ENCODE assay signal across 2 cellular contexts in genomic region chr19:1001538-1002166, GRCh38.
TF ChIP-seq lines count a peak whose summit lies in the region.

No MANE protein-coding gene starts in this region.

TF ChIP-seq in HEK293, 187 proteins besides CTCF, POLR2A, EP300 and RAD21 (continued from another document and continues in another):
- TF ChIP-seq, protein P1, sequence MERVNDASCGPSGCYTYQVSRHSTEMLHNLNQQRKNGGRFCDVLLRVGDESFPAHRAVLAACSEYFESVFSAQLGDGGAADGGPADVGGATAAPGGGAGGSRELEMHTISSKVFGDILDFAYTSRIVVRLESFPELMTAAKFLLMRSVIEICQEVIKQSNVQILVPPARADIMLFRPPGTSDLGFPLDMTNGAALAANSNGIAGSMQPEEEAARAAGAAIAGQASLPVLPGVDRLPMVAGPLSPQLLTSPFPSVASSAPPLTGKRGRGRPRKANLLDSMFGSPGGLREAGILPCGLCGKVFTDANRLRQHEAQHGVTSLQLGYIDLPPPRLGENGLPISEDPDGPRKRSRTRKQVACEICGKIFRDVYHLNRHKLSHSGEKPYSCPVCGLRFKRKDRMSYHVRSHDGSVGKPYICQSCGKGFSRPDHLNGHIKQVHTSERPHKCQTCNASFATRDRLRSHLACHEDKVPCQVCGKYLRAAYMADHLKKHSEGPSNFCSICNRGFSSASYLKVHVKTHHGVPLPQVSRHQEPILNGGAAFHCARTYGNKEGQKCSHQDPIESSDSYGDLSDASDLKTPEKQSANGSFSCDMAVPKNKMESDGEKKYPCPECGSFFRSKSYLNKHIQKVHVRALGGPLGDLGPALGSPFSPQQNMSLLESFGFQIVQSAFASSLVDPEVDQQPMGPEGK (tag by site-specific recombination; IDR thresholded peaks at IDR 0.05) = peak; percentile 99
- TF ChIP-seq ZNF580 (tag by site-specific recombination; IDR thresholded peaks at IDR 0.05) = no peak
- no peak for TF ChIP-seq OVOL3 (tag by site-specific recombination; IDR thresholded peaks at IDR 0.05)
- TF ChIP-seq SALL2 (tag by site-specific recombination; IDR thresholded peaks at IDR 0.05; ENCODE audit: borderline replicate concordance) = no peak
- TF ChIP-seq ZBTB48 (tag by site-specific recombination; IDR thresholded peaks at IDR 0.05) = peak; percentile 91
- no peak for TF ChIP-seq ZNF791 (tag by site-specific recombination; IDR thresholded peaks at IDR 0.05)
- no peak for TF ChIP-seq ZNF114 (tag by site-specific recombination; IDR thresholded peaks at IDR 0.05)
- peak; percentile 91 for TF ChIP-seq GLIS1 (tag by site-specific recombination; IDR thresholded peaks at IDR 0.05)
- TF ChIP-seq EGR2 (tag by site-specific recombination; IDR thresholded peaks at IDR 0.05; ENCODE audit: low read depth) = 0 out of 2 replicates have a peak, but pooled peaks have one; percentile 14
- no peak for TF ChIP-seq ZNF473 (tag by site-specific recombination; IDR thresholded peaks at IDR 0.05)
- peak; percentile 90 for TF ChIP-seq GLIS2 (tag by site-specific recombination; IDR thresholded peaks at IDR 0.05)
- TF ChIP-seq YY2 (tag by site-specific recombination; IDR thresholded peaks at IDR 0.05) = no peak
- TF ChIP-seq ZNF660 (tag by site-specific recombination; IDR thresholded peaks at IDR 0.05) = peak; percentile 59
- no peak for TF ChIP-seq MZF1 (tag by site-specific recombination; IDR thresholded peaks at IDR 0.05; ENCODE audit: borderline replicate concordance)
- no peak for TF ChIP-seq HOXD13 (CRISPR knock-in tag; IDR thresholded peaks at IDR 0.05; ENCODE audit: borderline replicate concordance)
- TF ChIP-seq, protein P2, sequence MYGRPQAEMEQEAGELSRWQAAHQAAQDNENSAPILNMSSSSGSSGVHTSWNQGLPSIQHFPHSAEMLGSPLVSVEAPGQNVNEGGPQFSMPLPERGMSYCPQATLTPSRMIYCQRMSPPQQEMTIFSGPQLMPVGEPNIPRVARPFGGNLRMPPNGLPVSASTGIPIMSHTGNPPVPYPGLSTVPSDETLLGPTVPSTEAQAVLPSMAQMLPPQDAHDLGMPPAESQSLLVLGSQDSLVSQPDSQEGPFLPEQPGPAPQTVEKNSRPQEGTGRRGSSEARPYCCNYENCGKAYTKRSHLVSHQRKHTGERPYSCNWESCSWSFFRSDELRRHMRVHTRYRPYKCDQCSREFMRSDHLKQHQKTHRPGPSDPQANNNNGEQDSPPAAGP (tag by site-specific recombination; IDR thresholded peaks at IDR 0.05) = peak; percentile 65
- TF ChIP-seq ZNF148 (tag by site-specific recombination; IDR thresholded peaks at IDR 0.05; ENCODE audit: borderline replicate concordance) = no peak
- TF ChIP-seq ZBTB1 (tag by site-specific recombination; IDR thresholded peaks at IDR 0.05) = no peak
- 0 out of 2 replicates have a peak, but pooled peaks have one; percentile 43 for TF ChIP-seq ZNF391 (tag by site-specific recombination; IDR thresholded peaks at IDR 0.05; ENCODE audit: borderline replicate concordance, low read depth)
- TF ChIP-seq ZNF747 (tag by site-specific recombination; IDR thresholded peaks at IDR 0.05) = no peak
- TF ChIP-seq ZNF544 (tag by site-specific recombination; IDR thresholded peaks at IDR 0.05) = no peak
- no peak for TF ChIP-seq SCRT1 (tag by site-specific recombination; IDR thresholded peaks at IDR 0.05; ENCODE audit: borderline replicate concordance)
- TF ChIP-seq ZNF596 (tag by site-specific recombination; IDR thresholded peaks at IDR 0.05) = no peak
- no peak for TF ChIP-seq INSM2 (tag by site-specific recombination; IDR thresholded peaks at IDR 0.05)
- TF ChIP-seq ZNF266 (tag by site-specific recombination; IDR thresholded peaks at IDR 0.05; ENCODE audit: low read depth) = no peak
- no peak for TF ChIP-seq ZNF366 (tag by site-specific recombination; conservative IDR thresholded peaks at IDR 0.05)

TF ChIP-seq in K562, 482 proteins besides CTCF, POLR2A, EP300 and RAD21 (continued from another document and continues in another):
- TF ChIP-seq ZBTB12 (CRISPR knock-in tag; IDR thresholded peaks at IDR 0.05) (0 out of 2 replicates have a peak, but pooled peaks have one; percentile 14), ARID2 (IDR thresholded peaks at IDR 0.05) (peak; percentile 61; the same call in 1 of the 2 replicates), PRDM10 (IDR thresholded peaks at IDR 0.05; ENCODE audit: partially characterized antibody) (peak; percentile 46), NFYB (IDR thresholded peaks at IDR 0.05; ENCODE audit: extremely low read depth, insufficient read length) (no peak), CTCFL (IDR thresholded peaks at IDR 0.05; ENCODE audit: borderline replicate concordance, insufficient read depth, low read depth, low read length, poor library complexity, severe bottlenecking) (peak; percentile 63), STAG1 (CRISPR knock-in tag; IDR thresholded peaks at IDR 0.05; ENCODE audit: borderline replicate concordance) (peak; percentile 77; the same call in 1 of the 2 replicates), KHSRP (IDR thresholded peaks at IDR 0.05) (no peak), MTA3 (IDR thresholded peaks at IDR 0.05; ENCODE audit: borderline replicate concordance) (0 out of 2 replicates have a peak, but pooled peaks have one; percentile 69), TOE1 (IDR thresholded peaks at IDR 0.05; ENCODE audit: borderline replicate concordance) (0 out of 2 replicates have a peak, but pooled peaks have one; percentile 19), TOE1 (CRISPR knock-in tag; IDR thresholded peaks at IDR 0.05; ENCODE audit: borderline replicate concordance, low read depth) (no peak), CTBP1 (IDR thresholded peaks at IDR 0.05; ENCODE audit: borderline replicate concordance) (peak; percentile 49; the same call in 1 of the 2 replicates), SMC3 (conservative IDR thresholded peaks at IDR 0.05; ENCODE audit: insufficient read depth, low read depth, low read length) (peak; percentile 87), CBFA2T2 (conservative IDR thresholded peaks at IDR 0.05) (0 out of 2 replicates have a peak, but pooled peaks have one; percentile 2), THAP12 (CRISPR knock-in tag; IDR thresholded peaks at IDR 0.05) (0 out of 2 replicates have a peak, but pooled peaks have one; percentile 23), SIN3A (IDR thresholded peaks at IDR 0.05; ENCODE audit: borderline replicate concordance in 2 of 2, control insufficient read depth in 1 of 2, low read depth in 2 of 2, low read length in 2 of 2) (no peak), ZFX (CRISPR knock-in tag; IDR thresholded peaks at IDR 0.05) (0 out of 2 replicates have a peak, but pooled peaks have one; percentile 3), RBM34 (IDR thresholded peaks at IDR 0.05; ENCODE audit: borderline replicate concordance, insufficient read depth, low read length) (no peak), DMBX1 (CRISPR knock-in tag; IDR thresholded peaks at IDR 0.05; ENCODE audit: borderline replicate concordance) (no peak), NRF1 (conservative IDR thresholded peaks at IDR 0.05 in 1 of 2, IDR thresholded peaks at IDR 0.05 in 1 of 2) (peak; percentile 33 to 53; a peak in 3 of 4 replicates), NR2C1 (IDR thresholded peaks at IDR 0.05) (no peak), NR2C1 (tag; IDR thresholded peaks at IDR 0.05) (no peak), FOXJ2 (tag; IDR thresholded peaks at IDR 0.05) (no peak)
- TF ChIP-seq, protein P3, sequence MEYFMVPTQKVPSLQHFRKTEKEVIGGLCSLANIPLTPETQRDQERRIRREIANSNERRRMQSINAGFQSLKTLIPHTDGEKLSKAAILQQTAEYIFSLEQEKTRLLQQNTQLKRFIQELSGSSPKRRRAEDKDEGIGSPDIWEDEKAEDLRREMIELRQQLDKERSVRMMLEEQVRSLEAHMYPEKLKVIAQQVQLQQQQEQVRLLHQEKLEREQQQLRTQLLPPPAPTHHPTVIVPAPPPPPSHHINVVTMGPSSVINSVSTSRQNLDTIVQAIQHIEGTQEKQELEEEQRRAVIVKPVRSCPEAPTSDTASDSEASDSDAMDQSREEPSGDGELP (CRISPR knock-in tag; IDR thresholded peaks at IDR 0.05; ENCODE audit: borderline replicate concordance) = peak; percentile 58; the same call in 1 of the 2 replicates
- TF ChIP-seq, protein P4, sequence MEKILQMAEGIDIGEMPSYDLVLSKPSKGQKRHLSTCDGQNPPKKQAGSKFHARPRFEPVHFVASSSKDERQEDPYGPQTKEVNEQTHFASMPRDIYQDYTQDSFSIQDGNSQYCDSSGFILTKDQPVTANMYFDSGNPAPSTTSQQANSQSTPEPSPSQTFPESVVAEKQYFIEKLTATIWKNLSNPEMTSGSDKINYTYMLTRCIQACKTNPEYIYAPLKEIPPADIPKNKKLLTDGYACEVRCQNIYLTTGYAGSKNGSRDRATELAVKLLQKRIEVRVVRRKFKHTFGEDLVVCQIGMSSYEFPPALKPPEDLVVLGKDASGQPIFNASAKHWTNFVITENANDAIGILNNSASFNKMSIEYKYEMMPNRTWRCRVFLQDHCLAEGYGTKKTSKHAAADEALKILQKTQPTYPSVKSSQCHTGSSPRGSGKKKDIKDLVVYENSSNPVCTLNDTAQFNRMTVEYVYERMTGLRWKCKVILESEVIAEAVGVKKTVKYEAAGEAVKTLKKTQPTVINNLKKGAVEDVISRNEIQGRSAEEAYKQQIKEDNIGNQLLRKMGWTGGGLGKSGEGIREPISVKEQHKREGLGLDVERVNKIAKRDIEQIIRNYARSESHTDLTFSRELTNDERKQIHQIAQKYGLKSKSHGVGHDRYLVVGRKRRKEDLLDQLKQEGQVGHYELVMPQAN (IDR thresholded peaks at IDR 0.05; ENCODE audit: borderline replicate concordance) = no peak
- TF ChIP-seq, protein P5, sequence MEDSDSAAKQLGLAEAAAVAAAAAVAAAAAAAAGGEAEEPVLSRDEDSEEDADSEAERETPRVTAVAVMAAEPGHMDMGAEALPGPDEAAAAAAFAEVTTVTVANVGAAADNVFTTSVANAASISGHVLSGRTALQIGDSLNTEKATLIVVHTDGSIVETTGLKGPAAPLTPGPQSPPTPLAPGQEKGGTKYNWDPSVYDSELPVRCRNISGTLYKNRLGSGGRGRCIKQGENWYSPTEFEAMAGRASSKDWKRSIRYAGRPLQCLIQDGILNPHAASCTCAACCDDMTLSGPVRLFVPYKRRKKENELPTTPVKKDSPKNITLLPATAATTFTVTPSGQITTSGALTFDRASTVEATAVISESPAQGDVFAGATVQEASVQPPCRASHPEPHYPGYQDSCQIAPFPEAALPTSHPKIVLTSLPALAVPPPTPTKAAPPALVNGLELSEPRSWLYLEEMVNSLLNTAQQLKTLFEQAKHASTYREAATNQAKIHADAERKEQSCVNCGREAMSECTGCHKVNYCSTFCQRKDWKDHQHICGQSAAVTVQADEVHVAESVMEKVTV (CRISPR knock-in tag; IDR thresholded peaks at IDR 0.05) = peak; percentile 71
